Comparison of ENCODE assay signal across 8 cellular contexts in genomic region chr4:101527186-101527585, GRCh38.
DNase-seq lines count a peak whose midpoint lies in the region; ATAC-seq and TF ChIP-seq lines count a peak whose summit lies in the region.

No MANE protein-coding gene starts in this region.

- no peaks in the 10 kb centered on the region for H3K4me1 ChIP-seq in upper lobe of right lung

- H3K27ac ChIP-seq in upper lobe of right lung = no peak overlapping the region

- no peaks in the 10 kb centered on the region for H3K27me3 Mint-ChIP-seq in naive B cell

- DNase-seq in GM13976 (ENCODE audit: low spot score) (peak; percentile 53), naive B cell (peak; percentile 52), NCI-H226 (no peak), NCI-H69 (lab: John Stamatoyannopoulos, UW) (no peak), upper lobe of right lung (no peak), LoVo (ENCODE audit: low spot score) (no peak)
- DNase-seq in activated CD4-positive, alpha-beta T cell treated with anti-CD3 and anti-CD28 coated beads for 4 hours = peak; percentile 51 to 52

- peak; percentile 88 for ATAC-seq in HG02852 (IDR thresholded peaks at IDR 0.05; ENCODE audit: unreplicated experiment)
- peak; percentile 98 for ATAC-seq in naive B cell (ENCODE audit: low read depth in 2 of 2)
- ATAC-seq in upper lobe of right lung = no peak

- no peaks in the 10 kb centered on the region for H3K9me3 ChIP-seq in upper lobe of right lung

- no peaks in the 10 kb centered on the region for H3K27me3 ChIP-seq in upper lobe of right lung

- H3K27ac Mint-ChIP-seq in naive B cell = peak overlapping the region in 2 of 6 donors; percentile 12 to 37

- in situ Hi-C loops in GM13976 (cut with MboI; ENCODE audit: low sequenced_read_pairs, unreplicated experiment) = no loop called here

- no peak overlapping the region for H3K4me3 Mint-ChIP-seq in naive B cell

- H3K9me3 Mint-ChIP-seq in naive B cell = peaks cover 0 to 5% (median 2%) of the 10 kb centered on the region in 7 donors

- no peaks in the 10 kb centered on the region for H3K36me3 Mint-ChIP-seq in naive B cell

- no peak for TF ChIP-seq CTCF in GM13976 (IDR thresholded peaks at IDR 0.05; ENCODE audit: borderline replicate concordance, control extremely low read depth, extremely low read depth, insufficient read depth, missing control alignments)
- no peak for TF ChIP-seq CTCF in upper lobe of right lung (IDR thresholded peaks at IDR 0.05)

- H3K4me1 Mint-ChIP-seq in naive B cell = peaks cover 5 to 12% (median 11%) of the 10 kb centered on the region in 3 donors

- intact Hi-C loops in upper lobe of right lung (cut with DNase I) = no loop called here

- no peaks in the 10 kb centered on the region for H3K36me3 ChIP-seq in upper lobe of right lung

- H3K4me3 ChIP-seq in upper lobe of right lung = no peak overlapping the region

Comparison
In these comparisons a context has a peak if more than half of its experiments do, and no peak if none do; other contexts are left out.
1. DNase-seq: peak in GM13976 (single experiment), activated CD4-positive, alpha-beta T cell treated with anti-CD3 and anti-CD28 coated beads for 4 hours (2 of 2) and naive B cell (single experiment); none in NCI-H226 (single experiment), NCI-H69 (single experiment), upper lobe of right lung (single experiment) and LoVo (single experiment).